In the genomic region with DNA sequence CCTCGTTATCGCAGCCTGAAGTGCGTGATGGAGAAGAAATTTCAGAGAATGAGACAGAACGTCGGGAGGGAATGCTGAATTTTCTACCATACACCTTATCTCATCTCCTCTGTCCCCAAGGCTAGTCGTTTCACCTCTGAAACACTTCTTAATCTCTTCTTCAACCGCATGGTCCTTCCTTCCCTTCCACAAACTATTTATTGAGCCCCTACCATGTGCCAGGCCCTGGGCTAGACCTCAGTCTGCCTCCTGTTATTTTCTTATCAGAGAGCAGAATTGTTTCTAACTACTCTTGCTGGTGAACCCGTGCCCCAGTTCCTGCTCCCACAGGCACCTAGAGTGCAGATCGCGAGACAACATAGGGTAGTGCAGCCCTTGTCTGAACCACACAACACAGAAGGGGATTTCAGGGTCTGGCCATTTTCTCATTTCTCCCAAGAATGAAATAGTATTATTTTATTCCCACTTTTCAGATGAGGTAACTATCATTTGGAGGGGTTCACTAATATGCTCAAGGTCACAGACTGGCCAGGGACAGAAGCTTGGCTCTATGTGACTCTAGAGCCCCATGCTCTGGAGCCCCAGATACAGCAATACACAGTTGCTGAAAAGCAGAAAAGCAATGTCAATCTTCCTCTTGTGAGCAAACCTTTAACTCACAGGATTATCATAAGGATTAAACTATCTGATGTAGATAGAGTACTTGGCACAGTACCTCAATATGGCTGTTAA, we compare ENCODE assay signal across 1 cellular context.
A peak's percentile ranks its signal among the peaks of the same experiment; 100 is the strongest.
TF ChIP-seq lines count a peak whose summit lies in the region.

No MANE protein-coding gene starts in this region.

TF ChIP-seq in HCT116, 20 proteins besides CTCF, POLR2A, EP300 and RAD21:
- TF ChIP-seq YY1 (IDR thresholded peaks at IDR 0.05; ENCODE audit: extremely low read depth, insufficient replicate concordance, low read depth, low read length) (no peak), MAX (IDR thresholded peaks at IDR 0.05) (peak; percentile 61; the same call in 1 of the 2 replicates), EZH2phosphoT487 (IDR thresholded peaks at IDR 0.05; ENCODE audit: borderline replicate concordance) (no peak), EZH2 (IDR thresholded peaks at IDR 0.05) (no peak), ATF3 (IDR thresholded peaks at IDR 0.05) (no peak), CEBPB (IDR thresholded peaks at IDR 0.05; ENCODE audit: low read depth) (no peak), ELF1 (IDR thresholded peaks at IDR 0.05; ENCODE audit: borderline replicate concordance, low read depth) (no peak), ZNF274 (IDR thresholded peaks at IDR 0.05; ENCODE audit: low read depth, low read length) (no peak), SIN3A (IDR thresholded peaks at IDR 0.05; ENCODE audit: low read depth) (peak; percentile 68), TCF7L2 (IDR thresholded peaks at IDR 0.05; ENCODE audit: borderline replicate concordance, extremely low read depth, insufficient read depth, insufficient read length) (no peak), CBX3 (IDR thresholded peaks at IDR 0.05; ENCODE audit: low read depth) (peak; percentile 49; the same call in 1 of the 2 replicates), FOSL1 (IDR thresholded peaks at IDR 0.05; ENCODE audit: low read depth) (no peak), ZFX (IDR thresholded peaks at IDR 0.05) (no peak)
- TF ChIP-seq, protein P1, sequence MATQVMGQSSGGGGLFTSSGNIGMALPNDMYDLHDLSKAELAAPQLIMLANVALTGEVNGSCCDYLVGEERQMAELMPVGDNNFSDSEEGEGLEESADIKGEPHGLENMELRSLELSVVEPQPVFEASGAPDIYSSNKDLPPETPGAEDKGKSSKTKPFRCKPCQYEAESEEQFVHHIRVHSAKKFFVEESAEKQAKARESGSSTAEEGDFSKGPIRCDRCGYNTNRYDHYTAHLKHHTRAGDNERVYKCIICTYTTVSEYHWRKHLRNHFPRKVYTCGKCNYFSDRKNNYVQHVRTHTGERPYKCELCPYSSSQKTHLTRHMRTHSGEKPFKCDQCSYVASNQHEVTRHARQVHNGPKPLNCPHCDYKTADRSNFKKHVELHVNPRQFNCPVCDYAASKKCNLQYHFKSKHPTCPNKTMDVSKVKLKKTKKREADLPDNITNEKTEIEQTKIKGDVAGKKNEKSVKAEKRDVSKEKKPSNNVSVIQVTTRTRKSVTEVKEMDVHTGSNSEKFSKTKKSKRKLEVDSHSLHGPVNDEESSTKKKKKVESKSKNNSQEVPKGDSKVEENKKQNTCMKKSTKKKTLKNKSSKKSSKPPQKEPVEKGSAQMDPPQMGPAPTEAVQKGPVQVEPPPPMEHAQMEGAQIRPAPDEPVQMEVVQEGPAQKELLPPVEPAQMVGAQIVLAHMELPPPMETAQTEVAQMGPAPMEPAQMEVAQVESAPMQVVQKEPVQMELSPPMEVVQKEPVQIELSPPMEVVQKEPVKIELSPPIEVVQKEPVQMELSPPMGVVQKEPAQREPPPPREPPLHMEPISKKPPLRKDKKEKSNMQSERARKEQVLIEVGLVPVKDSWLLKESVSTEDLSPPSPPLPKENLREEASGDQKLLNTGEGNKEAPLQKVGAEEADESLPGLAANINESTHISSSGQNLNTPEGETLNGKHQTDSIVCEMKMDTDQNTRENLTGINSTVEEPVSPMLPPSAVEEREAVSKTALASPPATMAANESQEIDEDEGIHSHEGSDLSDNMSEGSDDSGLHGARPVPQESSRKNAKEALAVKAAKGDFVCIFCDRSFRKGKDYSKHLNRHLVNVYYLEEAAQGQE (IDR thresholded peaks at IDR 0.05; ENCODE audit: low read depth) = no peak
- TF ChIP-seq, protein P2, sequence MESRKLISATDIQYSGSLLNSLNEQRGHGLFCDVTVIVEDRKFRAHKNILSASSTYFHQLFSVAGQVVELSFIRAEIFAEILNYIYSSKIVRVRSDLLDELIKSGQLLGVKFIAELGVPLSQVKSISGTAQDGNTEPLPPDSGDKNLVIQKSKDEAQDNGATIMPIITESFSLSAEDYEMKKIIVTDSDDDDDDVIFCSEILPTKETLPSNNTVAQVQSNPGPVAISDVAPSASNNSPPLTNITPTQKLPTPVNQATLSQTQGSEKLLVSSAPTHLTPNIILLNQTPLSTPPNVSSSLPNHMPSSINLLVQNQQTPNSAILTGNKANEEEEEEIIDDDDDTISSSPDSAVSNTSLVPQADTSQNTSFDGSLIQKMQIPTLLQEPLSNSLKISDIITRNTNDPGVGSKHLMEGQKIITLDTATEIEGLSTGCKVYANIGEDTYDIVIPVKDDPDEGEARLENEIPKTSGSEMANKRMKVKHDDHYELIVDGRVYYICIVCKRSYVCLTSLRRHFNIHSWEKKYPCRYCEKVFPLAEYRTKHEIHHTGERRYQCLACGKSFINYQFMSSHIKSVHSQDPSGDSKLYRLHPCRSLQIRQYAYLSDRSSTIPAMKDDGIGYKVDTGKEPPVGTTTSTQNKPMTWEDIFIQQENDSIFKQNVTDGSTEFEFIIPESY (IDR thresholded peaks at IDR 0.05; ENCODE audit: extremely low read depth, insufficient replicate concordance, low read length) = no peak
